27 cellular contexts compared by ENCODE assay signal in genomic region chr4:2065106-2065930, GRCh38. TPM values are rescaled to one million over a fixed set of nuclear protein-coding genes. Genes with fewer than 3 reads are reported as not detected.
DNase-seq lines count a peak whose midpoint lies in the region; ATAC-seq, FAIRE-seq and TF ChIP-seq lines count a peak whose summit lies in the region.
"Had no signal": no experiment of that assay in that cellular context is flagged by ENCODE, and none has a peak within 500 bp of the region (broad histone marks: within the 10 kb centered on the region; RNA-seq: fewer than 3 reads in every experiment).

No MANE protein-coding gene starts in this region.

- no peak overlapping the region for H2BK15ac ChIP-seq in H1 (ENCODE audit: low read length)

- no peak overlapping the region for H3K14ac ChIP-seq in H1 (ENCODE audit: insufficient read length)

- no peak overlapping the region for H3K4ac ChIP-seq in H1 (replicated peaks; ENCODE audit: insufficient read length, low read depth, low read length)

- H3K4me1 ChIP-seq in heart right ventricle, result peaks cover 0 to 2% (median 0%) of the 10 kb centered on the region in 9 donors
- no peaks in the 10 kb centered on the region; the same call in 1 of the 2 replicates for H3K4me1 ChIP-seq in PC-3 (ENCODE audit: insufficient read depth, low read length)
- H3K4me1 ChIP-seq in H1 (replicated peaks in 1 of 4; ENCODE audit: control insufficient read depth in 3 of 4, insufficient read depth in 4 of 4, low read length in 3 of 4), result peaks cover 0 to 13% (median 6%) of the 10 kb centered on the region in 4 experiments; a peak in 5 of 7 replicates
- peaks cover 0 to 6% (median 3%) of the 10 kb centered on the region in 4 donors for H3K4me1 ChIP-seq in sigmoid colon
- H3K4me1 ChIP-seq: pancreas, uterus had no signal

- H2AFZ ChIP-seq in PC-3 (ENCODE audit: low read length) (peak overlapping the region; percentile 93; the same call in 1 of the 2 replicates), H1 (ENCODE audit: low read length) (no peak overlapping the region)

- H4K8ac ChIP-seq in H1 (ENCODE audit: extremely low read depth, insufficient read depth, low read length), result 0 out of 2 replicates have a peak overlapping the region, but pooled peaks have one; percentile 5

- DNase-seq in Right ventricle myocardium inferior (ENCODE audit: missing footprints), result peak; percentile 50
- DNase-seq in heart right ventricle, result no peak
- no peak for DNase-seq in PC-3
- DNase-seq in H1 (ENCODE audit: low read depth in 1 of 2, low spot score in 2 of 2), result no peak
- DNase-seq in sigmoid colon, result peak; percentile 34
- DNase-seq in NCI-H2029 (lab: John Stamatoyannopoulos, UW), result no peak
- DNase-seq: activated CD4-positive, alpha-beta T cell treated with anti-CD3 and anti-CD28 coated beads for 1 hour; activated CD8-positive, alpha-beta T cell treated with anti-CD3 and anti-CD28 coated beads for 36 hours; activated naive CD8-positive, alpha-beta T cell treated with anti-CD3 and anti-CD28 coated beads, Interleukin-2, amount 50 U/mL, for 24 hours; foreskin melanocyte; GOT3; kidney glomerular epithelial cell; NCI-H1436 treated with DMSO at 0.1 percent for 48 hours; NCI-H510A; stimulated activated CD4-positive, alpha-beta T cell treated with anti-CD3 and anti-CD28 coated beads, Interleukin-2, amount 100 ng/mL, for 24 hours; T-helper 2 cell; uterus had no signal

- H3K4me3 ChIP-seq in heart right ventricle (no peak overlapping the region), PC-3 (ENCODE audit: low read length) (peak overlapping the region; percentile 65; the same call in 1 of the 2 replicates), H1 (ENCODE audit: extremely low read depth in 1 of 4, insufficient read depth in 2 of 4, low read depth in 3 of 4, low read length in 4 of 4) (no peak overlapping the region), sigmoid colon (no peak overlapping the region)
- H3K4me3 ChIP-seq: BLaER1, lung, pancreas, smooth muscle cell, uterus had no signal

- H3K4me2 ChIP-seq in PC-3 (ENCODE audit: low read length) (peak overlapping the region; percentile 87), H1 (ENCODE audit: insufficient read depth in 1 of 2, low read depth in 2 of 2, low read length in 2 of 2) (no peak overlapping the region)
- H3K4me2 ChIP-seq: smooth muscle cell had no signal

- H4K20me1 ChIP-seq in PC-3 (ENCODE audit: low read length) (no peaks in the 10 kb centered on the region), H1 (replicated peaks in 1 of 2; ENCODE audit: control insufficient read depth in 1 of 2, insufficient read depth in 2 of 2, low read length in 2 of 2) (peaks cover 5 to 23% of the 10 kb centered on the region in 2 experiments)

- H3K9ac ChIP-seq in PC-3 (ENCODE audit: low read length) (no peak overlapping the region), H1 (replicated peaks in 1 of 4; ENCODE audit: extremely low read depth in 1 of 4, low read depth in 3 of 4, low read length in 3 of 4) (no peak overlapping the region)
- H3K9ac ChIP-seq: BLaER1 had no signal

- TF ChIP-seq RAD21 in H1 (IDR thresholded peaks at IDR 0.05 in 1 of 2, conservative IDR thresholded peaks at IDR 0.05 in 1 of 2; ENCODE audit: low read depth in 2 of 2, low read length in 2 of 2), result no peak

- TF ChIP-seq POLR2A in H1 (IDR thresholded peaks at IDR 0.05; ENCODE audit: control extremely low read depth in 1 of 2, low read depth in 2 of 2, low read length in 2 of 2), result no peak
- TF ChIP-seq POLR2A in sigmoid colon (IDR thresholded peaks at IDR 0.05), result no peak

- H3K36me3 ChIP-seq in heart right ventricle, result no peaks in the 10 kb centered on the region
- no peaks in the 10 kb centered on the region for H3K36me3 ChIP-seq in PC-3 (ENCODE audit: low read depth, low read length)
- peaks cover 0 to 4% (median 0%) of the 10 kb centered on the region in 4 experiments; a peak in 1 of 8 replicates for H3K36me3 ChIP-seq in H1 (ENCODE audit: control insufficient read depth in 2 of 4, insufficient read depth in 4 of 4, low read length in 3 of 4)
- H3K36me3 ChIP-seq in sigmoid colon, result no peaks in the 10 kb centered on the region
- H3K36me3 ChIP-seq: pancreas, stomach, uterus had no signal

- ATAC-seq in Right ventricle myocardium inferior, result no peak
- no peak for ATAC-seq in heart right ventricle
- ATAC-seq in PC-3, result no peak
- ATAC-seq in HG03159 (IDR thresholded peaks at IDR 0.05; ENCODE audit: unreplicated experiment), result no peak
- ATAC-seq: activated CD8-positive, alpha-beta T cell treated with anti-CD3 and anti-CD28 coated beads for 36 hours; activated naive CD8-positive, alpha-beta T cell treated with anti-CD3 and anti-CD28 coated beads, Interleukin-2, amount 50 U/mL, for 24 hours had no signal

- H3K9me2 ChIP-seq in PC-3 (replicated peaks; ENCODE audit: low read length), result no peaks in the 10 kb centered on the region

- H2BK120ac ChIP-seq in H1 (replicated peaks; ENCODE audit: low read depth, low read length), result no peak overlapping the region

- peaks cover 8% of the 10 kb centered on the region for H3K23me2 ChIP-seq in H1 (ENCODE audit: low read depth, low read length)

- peaks cover under 1 to 41% (median 35%) of the 10 kb centered on the region in 7 donors for H3K27me3 ChIP-seq in heart right ventricle
- H3K27me3 ChIP-seq in PC-3 (ENCODE audit: low read length), result no peaks in the 10 kb centered on the region
- peaks cover 5 to 18% (median 12%) of the 10 kb centered on the region in 4 experiments for H3K27me3 ChIP-seq in H1 (replicated peaks in 1 of 4; ENCODE audit: control insufficient read depth in 3 of 4, extremely low read depth in 1 of 4, insufficient read depth in 3 of 4, low read length in 3 of 4)
- H3K27me3 ChIP-seq in sigmoid colon, result peaks cover 15 to 80% (median 44%) of the 10 kb centered on the region in 3 donors
- H3K27me3 ChIP-seq: dorsolateral prefrontal cortex, pancreas had no signal

- intact Hi-C loops in Right ventricle myocardium inferior (cut with DNase I) (no loop called here), heart right ventricle (cut with DNase I) (no loop called here), PC-3 (cut with micrococcal nuclease) (no loop called here), sigmoid colon (cut with DNase I) (no loop called here)

- no peak for FAIRE-seq in H1 (lab: Jason Lieb, UNC)
- FAIRE-seq: GM12891, pancreas had no signal

- H3K79me1 ChIP-seq in H1 (ENCODE audit: low read depth, low read length), result no peaks in the 10 kb centered on the region

- no peak overlapping the region for H2AK5ac ChIP-seq in H1 (ENCODE audit: low read depth, low read length)

- H2BK5ac ChIP-seq in H1 (ENCODE audit: low read depth, low read length), result no peak overlapping the region

- no peak overlapping the region for H3K18ac ChIP-seq in H1 (ENCODE audit: extremely low read depth, low read length)

- no peak overlapping the region for H3K23ac ChIP-seq in H1 (ENCODE audit: insufficient read length)

- TF ChIP-seq EP300 in H1 (IDR thresholded peaks at IDR 0.05; ENCODE audit: borderline replicate concordance in 1 of 2, low read depth in 2 of 2, low read length in 2 of 2) (no peak), sigmoid colon (IDR thresholded peaks at IDR 0.05) (no peak)

- H4K5ac ChIP-seq in H1 (ENCODE audit: insufficient read length, low read depth, low read length), result no peak overlapping the region

- no peak overlapping the region for H3K27ac ChIP-seq in heart right ventricle
- no peak overlapping the region for H3K27ac ChIP-seq in PC-3 (ENCODE audit: low read length)
- no peak overlapping the region for H3K27ac ChIP-seq in H1 (ENCODE audit: low read depth, low read length)
- no peak overlapping the region for H3K27ac ChIP-seq in sigmoid colon
- H3K27ac ChIP-seq: BLaER1, pancreas, uterus had no signal

- no peak overlapping the region for H3K56ac ChIP-seq in H1 (replicated peaks; ENCODE audit: insufficient read length, low read depth, low read length)

- POLR2A ChIA-PET in PC-3 (lab: Charles Lee; ENCODE audit: unreplicated experiment), result no interaction called here
- POLR2A ChIA-PET in H1 (lab: Charles Lee; ENCODE audit: partially characterized antibody), result no interaction called here

- no peak overlapping the region for H2BK12ac ChIP-seq in H1 (ENCODE audit: low read depth, low read length)

- no TSS peak for BruUV-seq in PC-3 (replicated peaks; lab: Mats Ljungman, UMichigan)

- 72 to 81% methylated on average over 24 of the region's 24 CpGs for WGBS in heart right ventricle, 2 donors
- 91% methylated on average over 13 of the region's 24 CpGs; no CpG with 5 or more reads in 1 of the 2 experiments for WGBS in H1 (ENCODE audit: extremely low coverage in 1 of 2, insufficient coverage in 1 of 2, insufficient read length in 1 of 2, insufficient replicate concordance in 2 of 2, low coverage in 1 of 2, low lambda C conversion rate in 2 of 2, missing lambda C conversion rate in 1 of 2), 2 experiments
- WGBS in sigmoid colon, 2 donors, result 67 to 79% methylated on average over 24 of the region's 24 CpGs

- CTCF ChIA-PET in PC-3 (lab: Charles Lee) (no interaction called here), H1 (lab: Charles Lee; ENCODE audit: partially characterized antibody) (no interaction called here)

- H3K79me2 ChIP-seq in PC-3 (ENCODE audit: low read length), result no peaks in the 10 kb centered on the region
- 0 out of 4 replicates have a peak, but pooled peaks cover 0 to 3% of the 10 kb centered on the region in 2 experiments for H3K79me2 ChIP-seq in H1 (ENCODE audit: control insufficient read depth in 1 of 2, insufficient read depth in 2 of 2, low read length in 2 of 2)

- H3K9me3 ChIP-seq in heart right ventricle (no peaks in the 10 kb centered on the region), PC-3 (ENCODE audit: low read length) (no peaks in the 10 kb centered on the region), H1 (ENCODE audit: insufficient read depth in 2 of 2, low read depth in 1 of 2, low read length in 1 of 2) (no peaks in the 10 kb centered on the region), sigmoid colon (no peaks in the 10 kb centered on the region)
- H3K9me3 ChIP-seq: BLaER1, pancreas, stomach, uterus had no signal

- no peak overlapping the region for H2BK20ac ChIP-seq in H1 (ENCODE audit: low read length)

- TF ChIP-seq CTCF in heart right ventricle (IDR thresholded peaks at IDR 0.05), result no peak
- no peak for TF ChIP-seq CTCF in PC-3 (conservative IDR thresholded peaks at IDR 0.05; ENCODE audit: low read depth, low read length)
- no peak for TF ChIP-seq CTCF in H1 (IDR thresholded peaks at IDR 0.05; ENCODE audit: control extremely low read depth in 1 of 3, insufficient read depth in 1 of 3, low read depth in 1 of 3, low read length in 3 of 3)
- no peak for TF ChIP-seq CTCF in sigmoid colon (IDR thresholded peaks at IDR 0.05)

- no peaks in the 10 kb centered on the region for H3F3A ChIP-seq in PC-3 (ENCODE audit: low read length, unreplicated experiment)

- no peak overlapping the region for H4K91ac ChIP-seq in H1 (replicated peaks; ENCODE audit: insufficient read length, low read length)

RNA-seq across cellular contexts. Expression of gene NAT8L, which starts 6.2 kb away (rescaled TPM):
- total RNA-seq in Right ventricle myocardium inferior, result 1.1 TPM
- total RNA-seq in heart right ventricle, result 1 to 10 TPM in 1 of 10 donors, under 1 TPM in 9; 0.12 to 1.4 (median 0.43) TPM
- polyA plus RNA-seq in heart right ventricle, result under 1 TPM; 0.19 to 0.29 TPM
- 1.6 and 2.0 TPM in 2 replicates for total RNA-seq in PC-3 (2014; rRNA removed)
- 10.8 and 11.5 TPM in 2 replicates for total RNA-seq in H1 (2021; fragmentation: NEBNext Ultra II Directional; extraction: Animal tissue kit (Norgen Biotek cat#: 25700))
- 10.8 and 13.3 TPM in 2 replicates for polyA plus RNA-seq in H1 (2011; rRNA removed)
- 10.6 TPM for polyA plus RNA-seq in H1 (2011; cell fraction: cytosol; rRNA removed)
- polyA plus RNA-seq in H1 (2011; cell fraction: nucleus; rRNA removed), result 22.6 TPM
- 10.1 to 16.0 TPM (median 14.1 TPM) in 4 replicates for polyA plus RNA-seq in H1 (2012, experiment 1 of 2)
- 9.8 TPM for polyA plus RNA-seq in H1 (2012, experiment 2 of 2)
- 4.8 TPM for polyA plus RNA-seq in H1 (2013, experiment 1 of 2)
- 5.0 TPM for polyA plus RNA-seq in H1 (2013, experiment 2 of 2)
- 28.5 and 40.4 TPM in 2 replicates for polyA minus RNA-seq in H1 (2011; rRNA and poly(A)+ RNA removed)
- 7.3 TPM for polyA minus RNA-seq in H1 (2011; cell fraction: cytosol; rRNA and poly(A)+ RNA removed)
- polyA minus RNA-seq in H1 (2011; cell fraction: nucleus; rRNA and poly(A)+ RNA removed), result 7.3 TPM
- under 1 TPM in 3 of 4 donors, not detected in 1; 0.27 to 0.36 (median 0.28) TPM for total RNA-seq in sigmoid colon
- polyA plus RNA-seq in sigmoid colon, result 1 to 10 TPM in 1 of 3 donors, under 1 TPM in 1, not detected in 1; under 0.01 to 2.4 TPM
- total RNA-seq: smooth muscle cell had no signal
- polyA plus RNA-seq: AG04450, IgD-negative memory B cell, smooth muscle cell had no signal

RNA-seq across cellular contexts. Expression of gene NELFA, which starts 56.5 kb away (rescaled TPM):
- 10.8 TPM for total RNA-seq in Right ventricle myocardium inferior
- total RNA-seq in heart right ventricle, result 10 to 100 TPM in 7 of 10 donors, 1 to 10 TPM in 3; 8.8 to 14.1 (median 10.6) TPM
- polyA plus RNA-seq in heart right ventricle, result 10 to 100 TPM; 11.5 to 19.7 TPM
- 30.0 and 35.8 TPM in 2 replicates for total RNA-seq in PC-3 (2014; rRNA removed)
- 57.5 and 61.4 TPM in 2 replicates for total RNA-seq in H1 (2021; fragmentation: NEBNext Ultra II Directional; extraction: Animal tissue kit (Norgen Biotek cat#: 25700))
- polyA plus RNA-seq in H1 (2011; rRNA removed), result 41.8 and 61.5 TPM in 2 replicates
- 32.4 TPM for polyA plus RNA-seq in H1 (2011; cell fraction: cytosol; rRNA removed)
- polyA plus RNA-seq in H1 (2011; cell fraction: nucleus; rRNA removed), result 61.6 TPM
- polyA plus RNA-seq in H1 (2012, experiment 1 of 2), result 37.7 to 59.0 TPM (median 56.1 TPM) in 4 replicates
- 51.4 TPM for polyA plus RNA-seq in H1 (2012, experiment 2 of 2)
- 41.7 TPM for polyA plus RNA-seq in H1 (2013, experiment 1 of 2)
- 37.8 TPM for polyA plus RNA-seq in H1 (2013, experiment 2 of 2)
- 11.5 and 14.7 TPM in 2 replicates for polyA minus RNA-seq in H1 (2011; rRNA and poly(A)+ RNA removed)
- 34.5 TPM for polyA minus RNA-seq in H1 (2011; cell fraction: cytosol; rRNA and poly(A)+ RNA removed)
- 50.5 TPM for polyA minus RNA-seq in H1 (2011; cell fraction: nucleus; rRNA and poly(A)+ RNA removed)
- total RNA-seq in sigmoid colon, result 10 to 100 TPM; 14.3 to 19.3 (median 17.1) TPM
- polyA plus RNA-seq in sigmoid colon, result 10 to 100 TPM; 13.8 to 27.4 (median 15.3) TPM

Comparison
In these comparisons a context has a peak if more than half of its experiments do, and no peak if none do; other contexts are left out.
1. DNase-seq: peak in Right ventricle myocardium inferior (single experiment) and sigmoid colon (single experiment); none in heart right ventricle (0 of 2), PC-3 (single experiment), H1 (0 of 2) and NCI-H2029 (single experiment).